In genomic region chr17:63741251-63742049, GRCh38 we compare ENCODE assay signal across 1 cellular context.
TF ChIP-seq lines count a peak whose summit lies in the region.

Gene STRADA (minus strand): TSS chr17:63741799. CDS start chr17:63728369, 13,430 bp downstream.

TF ChIP-seq in GM12878, 131 proteins besides CTCF, POLR2A, EP300 and RAD21 (continued from another document):
- TF ChIP-seq CUX1 (IDR thresholded peaks at IDR 0.05; ENCODE audit: insufficient replicate concordance, low read depth, low read length), result no peak
- no peak for TF ChIP-seq SMAD5 (IDR thresholded peaks at IDR 0.05; ENCODE audit: low read depth)
- no peak for TF ChIP-seq ZZZ3 (IDR thresholded peaks at IDR 0.05; ENCODE audit: control insufficient read depth, insufficient read length, low read depth)
- TF ChIP-seq IKZF2 (IDR thresholded peaks at IDR 0.05), result peak; percentile 86 to 90
- peak; percentile 95 for TF ChIP-seq SPI1 (IDR thresholded peaks at IDR 0.05; ENCODE audit: borderline replicate concordance, insufficient read depth, low read depth, low read length)
- no peak for TF ChIP-seq SRF (IDR thresholded peaks at IDR 0.05; ENCODE audit: low read depth in 2 of 2, low read length in 2 of 2)
